Comparison of ENCODE assay signal across 18 cellular contexts in the genomic region with DNA sequence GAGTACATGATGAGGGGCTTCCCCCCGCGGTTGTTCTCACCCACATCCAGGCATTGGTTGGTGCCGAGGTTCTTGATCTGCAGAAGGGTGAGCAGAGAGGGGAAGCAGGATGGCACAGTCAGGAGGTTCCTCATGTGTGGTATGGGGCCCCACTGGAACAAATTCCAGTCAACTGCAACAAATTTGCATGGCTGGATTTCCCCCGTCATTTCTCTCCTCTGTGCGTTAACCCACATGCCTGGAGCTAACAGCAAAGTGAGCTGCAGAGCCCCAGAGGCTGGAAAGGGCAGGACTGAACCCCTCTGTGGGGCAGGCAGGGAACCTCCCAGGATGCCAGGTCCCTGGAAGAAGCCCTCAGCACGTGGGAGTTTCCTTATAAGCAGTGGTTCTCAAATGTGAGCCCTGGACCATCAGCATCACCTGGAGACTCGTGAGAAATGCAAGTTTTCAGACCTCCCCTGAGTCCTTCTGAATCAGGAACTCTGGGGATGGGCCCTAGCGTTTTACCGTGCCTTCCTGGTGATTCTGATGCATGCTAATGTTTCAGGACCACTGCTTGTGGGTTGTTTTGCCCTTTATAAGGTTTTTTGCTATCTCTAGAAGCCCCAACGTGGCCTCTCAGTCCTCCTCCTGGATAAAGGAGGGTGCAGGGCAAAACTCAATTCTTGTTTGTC. TPM values are rescaled to one million over a fixed set of nuclear protein-coding genes. Genes with fewer than 3 reads are reported as not detected.
DNase-seq lines count a peak whose midpoint lies in the region; ATAC-seq and TF ChIP-seq lines count a peak whose summit lies in the region.
"Had no signal": no experiment of that assay in that cellular context is flagged by ENCODE, and none has a peak within 500 bp of the region (broad histone marks: within the 10 kb centered on the region; RNA-seq: fewer than 3 reads in every experiment).

No MANE protein-coding gene starts in this region.

- ATAC-seq in GM21576 (IDR thresholded peaks at IDR 0.05; ENCODE audit: unreplicated experiment), result peak; percentile 58
- peak; percentile 90 to 93 for ATAC-seq in stimulated activated naive B cell treated with anti-CD40 and anti-IgM and Interleukin-4, amounts not matched to agents 10 μg/mL and 1 μg/mL and 100 μg/mL, for 72 hours (replicated peaks)
- no peak for ATAC-seq in GM21367 (IDR thresholded peaks at IDR 0.05; ENCODE audit: unreplicated experiment)
- ATAC-seq: pancreas, PC-3 had no signal

- H3K27me3 Mint-ChIP-seq in stimulated activated naive B cell treated with anti-CD40 and anti-IgM and Interleukin-4, amounts not matched to agents 10 μg/mL and 1 μg/mL and 100 μg/mL, for 72 hours, result no peaks in the 10 kb centered on the region
- H3K27me3 Mint-ChIP-seq in progenitor cell of endocrine pancreas, result no peaks in the 10 kb centered on the region

- no peak overlapping the region for H3K4me3 ChIP-seq in Peyer's patch
- H3K4me3 ChIP-seq: pancreas had no signal

- H3K27ac ChIP-seq in Peyer's patch, result no peak overlapping the region
- H3K27ac ChIP-seq: pancreas had no signal

- H3K36me3 Mint-ChIP-seq in stimulated activated naive B cell treated with anti-CD40 and anti-IgM and Interleukin-4, amounts not matched to agents 10 μg/mL and 1 μg/mL and 100 μg/mL, for 72 hours, result peaks cover 64 to 80% of the 10 kb centered on the region in 2 donors
- H3K36me3 Mint-ChIP-seq in progenitor cell of endocrine pancreas (ENCODE audit: insufficient read depth), result no peaks in the 10 kb centered on the region

- peaks cover 0 to 26% (median 0%) of the 10 kb centered on the region in 3 donors for H3K36me3 ChIP-seq in Peyer's patch
- H3K36me3 ChIP-seq: pancreas had no signal

- H3K9me3 Mint-ChIP-seq in stimulated activated naive B cell treated with anti-CD40 and anti-IgM and Interleukin-4, amounts not matched to agents 10 μg/mL and 1 μg/mL and 100 μg/mL, for 72 hours, result peaks cover 0 to 2% of the 10 kb centered on the region in 2 donors
- no peaks in the 10 kb centered on the region for H3K9me3 Mint-ChIP-seq in progenitor cell of endocrine pancreas (ENCODE audit: low read depth)

- no peaks in the 10 kb centered on the region for H3K9me3 ChIP-seq in Peyer's patch
- H3K9me3 ChIP-seq: pancreas had no signal

- H3K4me1 ChIP-seq in Peyer's patch, result peaks cover 0 to 4% (median 0%) of the 10 kb centered on the region in 4 donors

- peak in 2 of 3 donors; percentile 21 for DNase-seq in stimulated activated CD4-positive, alpha-beta T cell treated with anti-CD3 and anti-CD28 coated beads, Interleukin-12 subunit alpha, Interleukin-12 subunit beta, amount 100 ng/mL, for 48 hours (ENCODE audit: low read depth in 2 of 3, low spot score in 1 of 3)
- DNase-seq in stimulated activated CD4-positive, alpha-beta T cell treated with anti-CD3 and anti-CD28 coated beads, Interleukin-12 subunit alpha, Interleukin-12 subunit beta, amount 100 ng/mL, for 4 hours, result no peak
- peak in 2 of 3 donors; percentile 44 to 55 for DNase-seq in Peyer's patch
- peak; percentile 87 for DNase-seq in stimulated activated naive B cell treated with anti-CD40 and anti-IgM and Interleukin-4, amounts not matched to agents 10 μg/mL and 1 μg/mL and 100 μg/mL, for 72 hours
- DNase-seq in progenitor cell of endocrine pancreas (ENCODE audit: low spot score, unreplicated experiment), result no peak
- no peak for DNase-seq in NCI-H774 (lab: John Stamatoyannopoulos, UW)
- DNase-seq: aorta, erythroblast, GOT3, head of caudate nucleus, islet precursor cell, midbrain, NCI-H1694 treated with DMSO at 0.1 percent for 48 hours, NCI-H524, pancreas, PC-3 had no signal

- H3K27ac Mint-ChIP-seq in stimulated activated naive B cell treated with anti-CD40 and anti-IgM and Interleukin-4, amounts not matched to agents 10 μg/mL and 1 μg/mL and 100 μg/mL, for 72 hours, result peak overlapping the region; percentile 89
- H3K27ac Mint-ChIP-seq in progenitor cell of endocrine pancreas, result no peak overlapping the region

- H3K27me3 ChIP-seq in Peyer's patch, result no peaks in the 10 kb centered on the region
- H3K27me3 ChIP-seq: pancreas had no signal

- peak overlapping the region; percentile 76 to 79 for H3K4me3 Mint-ChIP-seq in stimulated activated naive B cell treated with anti-CD40 and anti-IgM and Interleukin-4, amounts not matched to agents 10 μg/mL and 1 μg/mL and 100 μg/mL, for 72 hours
- no peak overlapping the region for H3K4me3 Mint-ChIP-seq in progenitor cell of endocrine pancreas (ENCODE audit: low read depth)

- TF ChIP-seq CTCF in Peyer's patch (IDR thresholded peaks at IDR 0.05) (no peak), progenitor cell of endocrine pancreas (IDR thresholded peaks at IDR 0.05; ENCODE audit: unreplicated experiment) (no peak)

- peaks cover 50 to 73% of the 10 kb centered on the region in 2 donors for H3K4me1 Mint-ChIP-seq in stimulated activated naive B cell treated with anti-CD40 and anti-IgM and Interleukin-4, amounts not matched to agents 10 μg/mL and 1 μg/mL and 100 μg/mL, for 72 hours
- peaks cover 6% of the 10 kb centered on the region for H3K4me1 Mint-ChIP-seq in progenitor cell of endocrine pancreas (ENCODE audit: low read depth)

- TF ChIP-seq POLR2A in Peyer's patch (IDR thresholded peaks at IDR 0.05), result no peak

RNA-seq across cellular contexts. Expression of a gene that starts 11.0 kb away (rescaled TPM):
- not detected for total RNA-seq in Peyer's patch
- total RNA-seq in progenitor cell of endocrine pancreas, result not detected in 2 replicates
- total RNA-seq: aorta, pancreas, PC-3 had no signal

RNA-seq across cellular contexts. Expression of a gene that starts 33.5 kb away (rescaled TPM):
- total RNA-seq in Peyer's patch, result 10 to 100 TPM in 1 of 4 donors, 1 to 10 TPM in 3; 2.3 to 38.0 (median 5.6) TPM
- not detected in 2 replicates for total RNA-seq in progenitor cell of endocrine pancreas
- total RNA-seq: PC-3 had no signal

RNA-seq across cellular contexts. Expression of a gene that starts 33.7 kb away (rescaled TPM):
- 10 to 100 TPM; 31.4 to 82.0 (median 54.9) TPM for total RNA-seq in Peyer's patch
- total RNA-seq in progenitor cell of endocrine pancreas, result 3.7 and 4.7 TPM in 2 replicates

Comparison
In these comparisons a context has a peak if more than half of its experiments do, and no peak if none do; other contexts are left out.
1. DNase-seq: peak in stimulated activated CD4-positive, alpha-beta T cell treated with anti-CD3 and anti-CD28 coated beads, Interleukin-12 subunit alpha, Interleukin-12 subunit beta, amount 100 ng/mL, for 48 hours (2 of 3), Peyer's patch (2 of 3) and stimulated activated naive B cell treated with anti-CD40 and anti-IgM and Interleukin-4, amounts not matched to agents 10 μg/mL and 1 μg/mL and 100 μg/mL, for 72 hours (single experiment); none in stimulated activated CD4-positive, alpha-beta T cell treated with anti-CD3 and anti-CD28 coated beads, Interleukin-12 subunit alpha, Interleukin-12 subunit beta, amount 100 ng/mL, for 4 hours (single experiment), progenitor cell of endocrine pancreas (single experiment) and NCI-H774 (single experiment).